8 cellular contexts compared by ENCODE assay signal in the genomic region with DNA sequence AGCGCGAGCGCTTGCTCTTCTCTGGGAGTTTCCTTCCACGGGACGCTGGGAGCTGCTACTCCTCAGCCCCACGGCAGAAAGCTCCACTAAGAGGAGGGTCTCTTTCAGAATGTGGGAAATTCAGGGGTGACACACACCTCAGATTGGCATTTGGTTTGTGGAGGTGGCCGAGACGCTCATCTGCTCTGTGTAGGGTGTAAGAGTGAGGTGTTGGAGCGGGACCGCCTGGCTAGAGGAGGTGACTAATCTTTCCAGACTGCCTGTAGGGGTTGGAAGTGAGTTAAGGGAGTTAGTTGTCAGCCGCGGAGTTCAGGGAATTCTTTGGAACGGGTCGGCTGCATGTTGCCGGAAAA. TPM values are rescaled to one million over a fixed set of nuclear protein-coding genes. Genes with fewer than 3 reads are reported as not detected.
DNase-seq lines count a peak whose midpoint lies in the region; ATAC-seq, FAIRE-seq and TF ChIP-seq lines count a peak whose summit lies in the region.

No MANE protein-coding gene starts in this region.

- peak; percentile 5; the same call in 1 of the 2 replicates for TF ChIP-seq CTCF in BJ (IDR thresholded peaks at IDR 0.05; ENCODE audit: insufficient read depth, low read depth, low read length)
- no peak for TF ChIP-seq CTCF in heart left ventricle (IDR thresholded peaks at IDR 0.05)
- TF ChIP-seq CTCF in prostate gland (IDR thresholded peaks at IDR 0.05), result no peak
- no peak for TF ChIP-seq CTCF in D721Med (IDR thresholded peaks at IDR 0.05; ENCODE audit: insufficient read depth, missing control alignments)

- H3K9me3 ChIP-seq in heart left ventricle (no peaks in the 10 kb centered on the region), prostate gland (no peaks in the 10 kb centered on the region)

- DNase-seq in BJ (ENCODE audit: low read depth), result no peak
- DNase-seq in NAMALWA (ENCODE audit: low spot score), result peak; percentile 54
- DNase-seq in activated gamma-delta T cell treated with anti-CD3 and anti-CD28 coated beads, Interleukin-2, amount 50 U/mL, for 16 hours (ENCODE audit: low read depth), result peak; percentile 25
- DNase-seq in heart left ventricle, result peak in 3 of 5 donors; percentile 16 to 53 (median 35)
- DNase-seq in prostate gland (ENCODE audit: low spot score), result peak; percentile 15
- DNase-seq in D721Med (ENCODE audit: insufficient read length, low spot score), result no peak
- DNase-seq in DMS153 (lab: John Stamatoyannopoulos, UW), result no peak

- intact Hi-C loops in heart left ventricle (cut with DNase I), result loop anchor here in 1 of 10 donors (10.0 kb wide), 1 partner anchor 60 kb away; no protein-coding TSS in a partner anchor
- intact Hi-C loops in prostate gland (cut with DNase I), result no loop called here

- POLR2A ChIA-PET in BJ (lab: Charles Lee), result no interaction called here

- H3K4me3 ChIP-seq in BJ (ENCODE audit: low read depth, low read length) (peak overlapping the region; percentile 97), heart left ventricle (peak overlapping the region; percentile 66 to 98 (median 88)), prostate gland (peak overlapping the region; percentile 91 to 95)

- WGBS in heart left ventricle, 4 donors, result 0 to 1% (median 1%) methylated on average over 10 to 15 of the region's 15 CpGs
- under 1% methylated on average over 15 of the region's 15 CpGs for WGBS in prostate gland

- no peaks in the 10 kb centered on the region for H3K27me3 ChIP-seq in BJ (ENCODE audit: control insufficient read depth, insufficient read depth, low read length)
- no peaks in the 10 kb centered on the region for H3K27me3 ChIP-seq in heart left ventricle
- no peaks in the 10 kb centered on the region for H3K27me3 ChIP-seq in prostate gland (replicated peaks; ENCODE audit: insufficient read depth)

- H3K4me1 ChIP-seq in heart left ventricle (peaks cover 0 to 32% (median 18%) of the 10 kb centered on the region in 12 donors), prostate gland (replicated peaks) (peaks cover 5% of the 10 kb centered on the region)

- FAIRE-seq in D721Med (lab: Jason Lieb, UNC), result no peak

- H3K27ac ChIP-seq in heart left ventricle, result peak overlapping the region; percentile 19 to 93 (median 84)
- peak overlapping the region; percentile 78 to 83 for H3K27ac ChIP-seq in prostate gland

- CTCF ChIA-PET in BJ (lab: Yijun Ruan, JAX), result interaction anchor here (0.7 to 4.3 kb wide), 10 partner anchors 9 to 507 kb away, joined by 3 to 43 read pairs (median 4); no protein-coding TSS in a partner anchor

- peak; percentile 24 for ATAC-seq in GM21528 (IDR thresholded peaks at IDR 0.05; ENCODE audit: low FRiP score, unreplicated experiment)
- ATAC-seq in heart left ventricle, result peak; percentile 23 to 67 (median 54)

- no peak for TF ChIP-seq POLR2A in heart left ventricle (IDR thresholded peaks at IDR 0.05)
- TF ChIP-seq POLR2A in prostate gland (IDR thresholded peaks at IDR 0.05), result no peak

- H3K36me3 ChIP-seq in BJ (ENCODE audit: control insufficient read depth, insufficient read depth, low read length), result peaks cover 4% of the 10 kb centered on the region
- H3K36me3 ChIP-seq in heart left ventricle, result peaks cover 0 to 35% (median 33%) of the 10 kb centered on the region in 9 donors
- H3K36me3 ChIP-seq in prostate gland, result peaks cover 2 to 12% of the 10 kb centered on the region in 2 donors

RNA-seq across cellular contexts. Expression of a gene that starts 0.7 kb away (rescaled TPM):
- 71.6 and 73.5 TPM in 2 replicates for polyA plus RNA-seq in BJ (2011; rRNA removed)
- polyA minus RNA-seq in BJ (2011; rRNA and poly(A)+ RNA removed), result 42.8 and 59.3 TPM in 2 replicates
- total RNA-seq in heart left ventricle, result 10 to 100 TPM; 52.7 to 94.8 (median 78.9) TPM
- 10 to 100 TPM; 63.1 to 66.7 TPM for polyA plus RNA-seq in heart left ventricle
- 10 to 100 TPM; 47.4 to 53.3 TPM for total RNA-seq in prostate gland

RNA-seq across cellular contexts. Expression of a gene that starts 41.7 kb away (rescaled TPM):
- polyA plus RNA-seq in BJ (2011; rRNA removed) (0.20 and 0.26 TPM in 2 replicates), heart left ventricle (1 to 10 TPM in 1 of 2 donors, under 1 TPM in 1; 0.57 to 2.0 TPM)
- polyA minus RNA-seq in BJ (2011; rRNA and poly(A)+ RNA removed), result 0.41 and 0.43 TPM in 2 replicates
- total RNA-seq in heart left ventricle (1 to 10 TPM in 8 of 9 donors, under 1 TPM in 1; 1.00 to 2.9 (median 1.5) TPM), prostate gland (1 to 10 TPM in 1 of 2 donors, under 1 TPM in 1; 0.46 to 5.1 TPM)

Comparison
In these comparisons a context has a peak if more than half of its experiments do, and no peak if none do; other contexts are left out.
1. DNase-seq: peak in NAMALWA (single experiment), activated gamma-delta T cell treated with anti-CD3 and anti-CD28 coated beads, Interleukin-2, amount 50 U/mL, for 16 hours (single experiment), heart left ventricle (3 of 5) and prostate gland (single experiment); none in BJ (single experiment), D721Med (single experiment) and DMS153 (single experiment).
2. Peak in every context shown above with its lines, with median percentiles within 50 percentile points of each other: H3K4me3 ChIP-seq.